In the genomic region with DNA sequence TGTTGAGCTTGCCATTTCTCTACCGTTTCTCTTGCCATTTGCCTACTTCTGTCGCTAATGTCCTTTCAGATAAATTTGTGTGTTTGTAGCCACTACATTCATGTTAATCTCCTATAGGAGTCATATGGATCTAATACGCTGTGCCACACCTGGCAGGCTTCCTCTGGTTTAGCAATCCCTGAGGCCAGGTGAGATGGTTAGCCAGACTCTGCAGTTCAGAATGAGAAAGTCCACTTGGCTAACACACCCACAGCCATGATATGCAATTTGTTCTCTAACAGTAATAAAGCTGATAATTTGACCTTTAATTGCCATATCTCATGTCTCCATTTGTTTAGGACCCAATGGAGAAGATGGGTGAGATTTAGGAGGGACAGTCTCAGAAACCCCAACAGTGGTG, we compare ENCODE assay signal across 7 cellular contexts.
"Had no signal": no experiment of that assay in that cellular context is flagged by ENCODE, and none has a peak within 500 bp of the region (broad histone marks: within the 10 kb centered on the region; RNA-seq: fewer than 3 reads in every experiment).

No MANE protein-coding gene starts in this region.

- DNase-seq: H9, HCEC 1CT, KBM-7 had no signal

- ATAC-seq: GM23338 had no signal

- FAIRE-seq: H1, H54, HTR-8/SVneo had no signal

- H3K4me2 ChIP-seq: GM23338 had no signal

- H2AFZ ChIP-seq: GM23338 had no signal

- H3K4me3 ChIP-seq: GM23338 had no signal
